In genomic region chr7:140061607-140061930, GRCh38 we compare ENCODE assay signal across 8 cellular contexts. TPM values are rescaled to one million over a fixed set of nuclear protein-coding genes. Genes with fewer than 3 reads are reported as not detected.
DNase-seq lines count a peak whose midpoint lies in the region; ATAC-seq and TF ChIP-seq lines count a peak whose summit lies in the region.

No MANE protein-coding gene starts in this region.

- no peaks in the 10 kb centered on the region for H3K36me3 ChIP-seq in thoracic aorta

- H3K27me3 ChIP-seq in thoracic aorta (replicated peaks; ENCODE audit: insufficient read depth), result no peaks in the 10 kb centered on the region

- peak overlapping the region; percentile 94 for H3K27ac Mint-ChIP-seq in activated CD4-positive, alpha-beta T cell treated with anti-CD3 and anti-CD28 coated beads, Interleukin-2, amount 10 ng/mL, durations not matched to agents 24 days and 14 days
- peak overlapping the region; percentile 94 for H3K27ac Mint-ChIP-seq in activated CD8-positive, alpha-beta T cell treated with anti-CD3 and anti-CD28 coated beads, Interleukin-2, amount 10 ng/mL, durations not matched to agents 7 days and 5 days

- H3K4me3 Mint-ChIP-seq in activated CD4-positive, alpha-beta T cell treated with anti-CD3 and anti-CD28 coated beads, Interleukin-2, amount 10 ng/mL, durations not matched to agents 24 days and 14 days, result peak overlapping the region; percentile 83
- H3K4me3 Mint-ChIP-seq in activated CD8-positive, alpha-beta T cell treated with anti-CD3 and anti-CD28 coated beads, Interleukin-2, amount 10 ng/mL, durations not matched to agents 7 days and 5 days, result peak overlapping the region; percentile 92

- no peak for TF ChIP-seq CTCF in thoracic aorta (IDR thresholded peaks at IDR 0.05)
- TF ChIP-seq CTCF in GM10266 (IDR thresholded peaks at IDR 0.05; ENCODE audit: control insufficient read depth, insufficient read depth, low read depth, missing control alignments), result no peak

- peaks cover 35% of the 10 kb centered on the region for H3K36me3 Mint-ChIP-seq in activated CD4-positive, alpha-beta T cell treated with anti-CD3 and anti-CD28 coated beads, Interleukin-2, amount 10 ng/mL, durations not matched to agents 24 days and 14 days (ENCODE audit: low read depth)
- H3K36me3 Mint-ChIP-seq in activated CD8-positive, alpha-beta T cell treated with anti-CD3 and anti-CD28 coated beads, Interleukin-2, amount 10 ng/mL, durations not matched to agents 7 days and 5 days (ENCODE audit: low read depth), result peaks cover 46% of the 10 kb centered on the region

- CTCF ChIA-PET in activated CD8-positive, alpha-beta T cell treated with anti-CD3 and anti-CD28 coated beads, Interleukin-2, amount 10 ng/mL, durations not matched to agents 7 days and 5 days (lab: Charles Lee), result no interaction called here

- intact Hi-C loops in activated CD4-positive, alpha-beta T cell treated with anti-CD3 and anti-CD28 coated beads, Interleukin-2, amount 10 ng/mL, durations not matched to agents 24 days and 14 days (cut with micrococcal nuclease), result loop anchor here (5.0 kb wide), 5 partner anchors 161 to 829 kb away; partner anchors contain the start of genes RAB19 and UBN2

- peaks cover 23 to 40% of the 10 kb centered on the region in 2 donors for H3K4me1 ChIP-seq in thoracic aorta (ENCODE audit: control insufficient read depth in 1 of 2, low read depth in 2 of 2)

- H3K4me1 Mint-ChIP-seq in activated CD4-positive, alpha-beta T cell treated with anti-CD3 and anti-CD28 coated beads, Interleukin-2, amount 10 ng/mL, durations not matched to agents 24 days and 14 days, result peaks cover 57% of the 10 kb centered on the region
- peaks cover 58% of the 10 kb centered on the region for H3K4me1 Mint-ChIP-seq in activated CD8-positive, alpha-beta T cell treated with anti-CD3 and anti-CD28 coated beads, Interleukin-2, amount 10 ng/mL, durations not matched to agents 7 days and 5 days (ENCODE audit: low read depth)

- peaks cover 2% of the 10 kb centered on the region for H3K9me3 ChIP-seq in thoracic aorta

- no peak for DNase-seq in activated CD4-positive, alpha-beta T cell treated with anti-CD3 and anti-CD28 coated beads, Interleukin-2, amount 10 ng/mL, durations not matched to agents 24 days and 14 days
- no peak for DNase-seq in activated CD4-positive, alpha-beta T cell treated with anti-CD3 and anti-CD28 coated beads for 48 hours
- DNase-seq in activated CD8-positive, alpha-beta T cell treated with anti-CD3 and anti-CD28 coated beads, Interleukin-2, amount 10 ng/mL, durations not matched to agents 7 days and 5 days, result no peak
- DNase-seq in kidney tubule cell (ENCODE audit: low spot score) (peak; percentile 17), thoracic aorta (ENCODE audit: low spot score) (no peak), GM10266 (ENCODE audit: extremely low spot score) (no peak), middle frontal gyrus (ENCODE audit: extremely low spot score, low spot score) (no peak), SKM-1 (lab: John Stamatoyannopoulos, UW; ENCODE audit: unreplicated experiment) (no peak)

- POLR2A ChIA-PET in activated CD8-positive, alpha-beta T cell treated with anti-CD3 and anti-CD28 coated beads, Interleukin-2, amount 10 ng/mL, durations not matched to agents 7 days and 5 days (lab: Charles Lee), result interaction anchor here (1.2 kb wide), 1 partner anchor 115 kb away, joined by 3 read pairs; the partner anchor contains the start of gene KDM7A

- ATAC-seq in activated CD8-positive, alpha-beta T cell treated with anti-CD3 and anti-CD28 coated beads, Interleukin-2, amount 10 ng/mL, durations not matched to agents 7 days and 5 days, result no peak
- no peak for ATAC-seq in thoracic aorta (ENCODE audit: insufficient number of reproducible peaks, low FRiP score, low read depth)

- H3K27ac ChIP-seq in thoracic aorta, result peak overlapping the region; percentile 88 to 92

- peaks cover 16% of the 10 kb centered on the region for H3K9me3 Mint-ChIP-seq in activated CD4-positive, alpha-beta T cell treated with anti-CD3 and anti-CD28 coated beads, Interleukin-2, amount 10 ng/mL, durations not matched to agents 24 days and 14 days
- peaks cover 11% of the 10 kb centered on the region for H3K9me3 Mint-ChIP-seq in activated CD8-positive, alpha-beta T cell treated with anti-CD3 and anti-CD28 coated beads, Interleukin-2, amount 10 ng/mL, durations not matched to agents 7 days and 5 days (ENCODE audit: insufficient read depth)

- peak overlapping the region; percentile 90 for H3K4me3 ChIP-seq in thoracic aorta

- peaks cover 2% of the 10 kb centered on the region for H3K27me3 Mint-ChIP-seq in activated CD4-positive, alpha-beta T cell treated with anti-CD3 and anti-CD28 coated beads, Interleukin-2, amount 10 ng/mL, durations not matched to agents 24 days and 14 days
- no peaks in the 10 kb centered on the region for H3K27me3 Mint-ChIP-seq in activated CD8-positive, alpha-beta T cell treated with anti-CD3 and anti-CD28 coated beads, Interleukin-2, amount 10 ng/mL, durations not matched to agents 7 days and 5 days (ENCODE audit: low read depth)

RNA-seq across cellular contexts. Expression of gene PARP12, which starts 1.2 kb away (rescaled TPM):
- total RNA-seq in activated CD4-positive, alpha-beta T cell treated with anti-CD3 and anti-CD28 coated beads, Interleukin-2, amount 10 ng/mL, durations not matched to agents 24 days and 14 days, result 53.3 and 55.9 TPM in 2 replicates
- total RNA-seq in activated CD8-positive, alpha-beta T cell treated with anti-CD3 and anti-CD28 coated beads, Interleukin-2, amount 10 ng/mL, durations not matched to agents 7 days and 5 days, result 10 to 100 TPM; 96.9 to 98.3 TPM
- total RNA-seq in thoracic aorta, result 10 to 100 TPM; 51.6 to 53.1 TPM
